In the genomic region with DNA sequence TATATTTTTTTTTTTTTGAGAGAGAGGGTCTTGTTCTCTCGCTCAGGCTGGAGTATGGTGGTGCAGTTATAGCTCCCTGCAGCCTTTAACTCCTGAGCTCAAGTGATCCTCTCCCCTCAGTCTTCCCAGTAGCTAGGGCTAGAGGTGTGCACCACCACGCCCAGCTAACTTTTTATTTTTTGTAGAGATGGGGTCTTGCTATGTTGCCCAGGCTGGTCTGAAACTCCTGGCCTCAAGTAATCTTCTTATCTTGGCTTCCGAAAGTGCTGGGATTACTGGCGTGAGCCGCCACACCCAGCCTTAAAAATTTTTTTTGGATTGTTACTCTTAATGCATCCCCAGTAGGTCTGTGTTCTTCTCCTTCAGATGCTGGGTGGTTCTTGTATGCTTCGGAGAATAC, we compare ENCODE assay signal across 32 cellular contexts.
"Had no signal": no experiment of that assay in that cellular context is flagged by ENCODE, and none has a peak within 500 bp of the region (broad histone marks: within the 10 kb centered on the region; RNA-seq: fewer than 3 reads in every experiment).

No MANE protein-coding gene starts in this region.

- H3K4me1 Mint-ChIP-seq: activated T-helper 17 cell treated with anti-CD3 and anti-CD28 coated beads, Interleukin-2, amount 50 U/mL, for 72 hours had no signal

- DNase-seq: activated B cell treated with CpG ODN at 0.5 μM for 24 hours; activated CD4-positive, alpha-beta T cell treated with anti-CD3 and anti-CD28 coated beads for 1 hour; activated CD4-positive, alpha-beta T cell treated with anti-CD3 and anti-CD28 coated beads, Interleukin-2, amount 10 ng/mL, durations not matched to agents 24 days and 14 days; activated CD4-positive, alpha-beta T cell treated with anti-CD3 and anti-CD28 coated beads, Interleukin-2, amount 50 U/mL, for 4 hours; activated CD8-positive, alpha-beta T cell treated with anti-CD3 and anti-CD28 coated beads for 36 hours; activated effector memory CD4-positive, alpha-beta T cell treated with anti-CD3 and anti-CD28 coated beads, Interleukin-2, amount 50 U/mL, for 16 hours; activated naive CD4-positive, alpha-beta T cell; activated naive CD4-positive, alpha-beta T cell treated with anti-CD3 and anti-CD28 coated beads, Interleukin-2, amount 50 U/mL, for 16 hours; activated naive CD8-positive, alpha-beta T cell treated with anti-CD3 and anti-CD28 coated beads for 36 hours; activated T-cell treated with anti-CD3 and anti-CD28 coated beads, Interleukin-2, amount 50 U/mL, for 1 hour; activated T-cell treated with anti-CD3 and anti-CD28 coated beads, Interleukin-2, amount 50 U/mL, for 72 hours; amniotic stem cell; brain microvascular endothelial cell; Karpas-422; NCI-H1105; NCI-H1417 treated with DMSO at 0.1 percent for 48 hours; NCI-H187 treated with DMSO at 0.1 percent for 48 hours; NCI-H2081; NCI-H2171 treated with DMSO at 0.1 percent for 48 hours; NCI-H2227 treated with DMSO at 0.1 percent for 48 hours; NCI-H446; NCI-H510A treated with DMSO at 0.1 percent for 48 hours; NCI-H69; NCI-H82; RPMI8226; SW 1271; T-helper 1 cell; T-helper 2 cell; T-helper 9 cell had no signal

- H3K36me3 ChIP-seq: brain microvascular endothelial cell had no signal

- ATAC-seq: activated CD8-positive, alpha-beta T cell treated with anti-CD3 and anti-CD28 coated beads for 36 hours; activated T-cell treated with anti-CD3 and anti-CD28 coated beads, Interleukin-2, amount 50 U/mL, for 72 hours; activated T-helper 17 cell treated with anti-CD3 and anti-CD28 coated beads, Interleukin-2, amount 50 U/mL, for 72 hours; Panc1 had no signal

- H3K27ac ChIP-seq: brain microvascular endothelial cell, VCaP had no signal

- H3K27me3 ChIP-seq: brain microvascular endothelial cell had no signal

- H3K27ac Mint-ChIP-seq: activated B cell treated with CpG ODN at 0.5 μM for 24 hours; activated CD4-positive, alpha-beta T cell treated with anti-CD3 and anti-CD28 coated beads, Interleukin-2, amount 10 ng/mL, durations not matched to agents 24 days and 14 days; activated CD8-positive, alpha-beta T cell treated with anti-CD3 and anti-CD28 coated beads for 36 hours; activated naive CD8-positive, alpha-beta T cell treated with anti-CD3 and anti-CD28 coated beads for 36 hours; activated T-cell treated with anti-CD3 and anti-CD28 coated beads, Interleukin-2, amount 50 U/mL, for 72 hours; activated T-helper 17 cell treated with anti-CD3 and anti-CD28 coated beads, Interleukin-2, amount 50 U/mL, for 72 hours had no signal

- H3K4me3 Mint-ChIP-seq: activated B cell treated with CpG ODN at 0.5 μM for 24 hours; activated CD4-positive, alpha-beta T cell treated with anti-CD3 and anti-CD28 coated beads, Interleukin-2, amount 10 ng/mL, durations not matched to agents 24 days and 14 days; activated CD8-positive, alpha-beta T cell treated with anti-CD3 and anti-CD28 coated beads for 36 hours; activated naive CD8-positive, alpha-beta T cell treated with anti-CD3 and anti-CD28 coated beads for 36 hours; activated T-cell treated with anti-CD3 and anti-CD28 coated beads, Interleukin-2, amount 50 U/mL, for 72 hours; activated T-helper 17 cell treated with anti-CD3 and anti-CD28 coated beads, Interleukin-2, amount 50 U/mL, for 72 hours had no signal

- H3K9me3 Mint-ChIP-seq: activated B cell treated with CpG ODN at 0.5 μM for 24 hours; activated CD4-positive, alpha-beta T cell treated with anti-CD3 and anti-CD28 coated beads, Interleukin-2, amount 10 ng/mL, durations not matched to agents 24 days and 14 days; activated CD8-positive, alpha-beta T cell treated with anti-CD3 and anti-CD28 coated beads for 36 hours; activated naive CD8-positive, alpha-beta T cell treated with anti-CD3 and anti-CD28 coated beads for 36 hours; activated T-cell treated with anti-CD3 and anti-CD28 coated beads, Interleukin-2, amount 50 U/mL, for 72 hours; activated T-helper 17 cell treated with anti-CD3 and anti-CD28 coated beads, Interleukin-2, amount 50 U/mL, for 72 hours had no signal
